1 cellular context compared by ENCODE assay signal in the genomic region with DNA sequence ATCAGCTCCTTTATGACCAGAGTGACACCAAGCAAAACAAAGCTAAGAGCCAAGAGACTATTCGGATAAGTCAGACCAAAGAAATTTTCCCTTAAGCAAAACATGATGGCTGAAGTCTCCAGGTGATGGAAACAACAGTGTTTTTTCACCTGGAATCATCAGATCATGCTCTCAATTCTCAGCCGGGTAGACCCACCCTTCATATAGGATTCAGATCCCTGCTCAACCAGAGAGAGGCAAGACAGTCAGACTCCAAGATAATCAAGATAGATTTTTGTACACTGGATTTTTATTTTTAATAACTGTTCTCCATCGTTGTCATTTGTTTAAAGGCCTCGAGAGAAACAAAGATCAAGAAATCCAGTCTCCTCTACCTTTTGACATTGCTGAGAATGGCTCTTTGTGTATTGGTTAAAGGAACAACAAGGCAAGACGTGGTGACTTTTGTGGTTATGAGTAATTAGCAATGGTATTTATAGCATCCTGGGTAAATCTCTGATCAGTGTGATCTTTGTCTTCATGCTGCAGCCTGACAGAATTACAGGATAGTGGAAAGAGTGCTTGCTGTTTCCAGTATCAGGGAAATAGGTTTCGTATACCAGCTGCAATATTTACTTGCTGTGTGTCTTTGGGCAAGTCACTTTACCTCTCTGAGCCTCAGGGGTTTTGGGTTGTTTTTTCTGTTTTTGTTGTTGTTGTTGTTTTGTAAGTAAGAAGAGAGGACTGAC.
A peak's percentile ranks its signal among the peaks of the same experiment; 100 is the strongest.
TF ChIP-seq lines count a peak whose summit lies in the region.

No MANE protein-coding gene starts in this region.

TF ChIP-seq in K562, 482 proteins besides CTCF, POLR2A, EP300 and RAD21:
- no peak for TF ChIP-seq MYNN (IDR thresholded peaks at IDR 0.05)
- no peak for TF ChIP-seq MYNN (CRISPR knock-in tag; IDR thresholded peaks at IDR 0.05)
- TF ChIP-seq BCOR (IDR thresholded peaks at IDR 0.05), result peak; percentile 75
- peak; percentile 87 for TF ChIP-seq RBM25 (IDR thresholded peaks at IDR 0.05; ENCODE audit: low read depth, low read length, severe bottlenecking)
- no peak for TF ChIP-seq PRPF4 (IDR thresholded peaks at IDR 0.05; ENCODE audit: insufficient read depth, low read depth, low read length, poor library complexity, severe bottlenecking)
- no peak for TF ChIP-seq PHB (CRISPR knock-in tag; IDR thresholded peaks at IDR 0.05)
- peak; percentile 76 for TF ChIP-seq ZFP36 (IDR thresholded peaks at IDR 0.05; ENCODE audit: low read depth, low read length, partially characterized antibody)
- TF ChIP-seq KDM1A (IDR thresholded peaks at IDR 0.05), result peak in 1 of 2 experiments; percentile 23; a peak in 1 of 4 replicates
- TF ChIP-seq SMARCA5 (IDR thresholded peaks at IDR 0.05), result peak; percentile 57; the same call in 1 of the 2 replicates
- no peak for TF ChIP-seq GABPA (tag; conservative IDR thresholded peaks at IDR 0.05; ENCODE audit: low read depth)
TF ChIP-seq in K562: peak in this region for 5.
